ENCODE assay signal across 12 cellular contexts in genomic region chr11:30206249-30206996, GRCh38. TPM values are rescaled to one million over a fixed set of nuclear protein-coding genes. Genes with fewer than 3 reads are reported as not detected.
DNase-seq lines count a peak whose midpoint lies in the region; ATAC-seq and TF ChIP-seq lines count a peak whose summit lies in the region.
"Had no signal": no experiment of that assay in that cellular context is flagged by ENCODE, and none has a peak within 500 bp of the region (broad histone marks: within the 10 kb centered on the region; RNA-seq: fewer than 3 reads in every experiment).

No MANE protein-coding gene starts in this region.

- no peak for TF ChIP-seq CTCF in GM12864 (IDR thresholded peaks at IDR 0.05; ENCODE audit: low read depth, low read length, missing control alignments)
- TF ChIP-seq CTCF in MCF 10A (IDR thresholded peaks at IDR 0.05; ENCODE audit: unreplicated experiment): no peak

- CTCF ChIA-PET in MCF 10A (lab: Yijun Ruan, JAX): interaction anchor here (1.1 kb wide), 1 partner anchor 10 kb away, joined by 4 read pairs; no protein-coding TSS in a partner anchor

- POLR2A ChIA-PET in MCF 10A (lab: Yijun Ruan, JAX): interaction anchor here (0.6 kb wide), 1 partner anchor 102 kb away, joined by 3 read pairs; no protein-coding TSS in a partner anchor

- no peak overlapping the region for H3K4me3 Mint-ChIP-seq in activated T-helper 17 cell treated with anti-CD3 and anti-CD28 coated beads, Interleukin-2, amount 50 U/mL, for 72 hours
- no peak overlapping the region for H3K4me3 Mint-ChIP-seq in MCF 10A (ENCODE audit: unreplicated experiment)

- no peaks in the 10 kb centered on the region for H3K36me3 Mint-ChIP-seq in activated T-helper 17 cell treated with anti-CD3 and anti-CD28 coated beads, Interleukin-2, amount 50 U/mL, for 72 hours (ENCODE audit: low read depth)
- no peaks in the 10 kb centered on the region for H3K36me3 Mint-ChIP-seq in MCF 10A (ENCODE audit: insufficient read depth, unreplicated experiment)

- ATAC-seq in GM19324 (IDR thresholded peaks at IDR 0.05; ENCODE audit: low FRiP score, unreplicated experiment): peak; percentile 90
- peak; percentile 91 for ATAC-seq in HG02678 (IDR thresholded peaks at IDR 0.05; ENCODE audit: unreplicated experiment)
- ATAC-seq in HG03442 (IDR thresholded peaks at IDR 0.05; ENCODE audit: unreplicated experiment): peak; percentile 84
- ATAC-seq in left colon: no peak
- ATAC-seq in activated T-helper 17 cell treated with anti-CD3 and anti-CD28 coated beads, Interleukin-2, amount 50 U/mL, for 72 hours (replicated peaks): no peak
- ATAC-seq: heart right ventricle had no signal

- no TSS peak for BruUV-seq in MCF 10A (replicated peaks; lab: Mats Ljungman, UMichigan)

- H3K27ac Mint-ChIP-seq in activated T-helper 17 cell treated with anti-CD3 and anti-CD28 coated beads, Interleukin-2, amount 50 U/mL, for 72 hours: no peak overlapping the region
- H3K27ac Mint-ChIP-seq in MCF 10A (ENCODE audit: low read depth, unreplicated experiment): no peak overlapping the region

- no peak overlapping the region; the same call in 1 of the 2 replicates for H3K4me3 ChIP-seq in GM12864 (ENCODE audit: low read depth, low read length)
- H3K4me3 ChIP-seq: heart right ventricle had no signal

- no peaks in the 10 kb centered on the region for H3K4me1 Mint-ChIP-seq in activated T-helper 17 cell treated with anti-CD3 and anti-CD28 coated beads, Interleukin-2, amount 50 U/mL, for 72 hours
- H3K4me1 Mint-ChIP-seq in MCF 10A (ENCODE audit: insufficient read depth, unreplicated experiment): no peaks in the 10 kb centered on the region

- H3K27me3 Mint-ChIP-seq in activated T-helper 17 cell treated with anti-CD3 and anti-CD28 coated beads, Interleukin-2, amount 50 U/mL, for 72 hours: peaks cover 3% of the 10 kb centered on the region
- H3K27me3 Mint-ChIP-seq in MCF 10A (ENCODE audit: insufficient read depth, unreplicated experiment): no peaks in the 10 kb centered on the region

- no peaks in the 10 kb centered on the region for H3K9me3 Mint-ChIP-seq in activated T-helper 17 cell treated with anti-CD3 and anti-CD28 coated beads, Interleukin-2, amount 50 U/mL, for 72 hours
- H3K9me3 Mint-ChIP-seq in MCF 10A (ENCODE audit: unreplicated experiment): no peaks in the 10 kb centered on the region

- intact Hi-C loops in left colon (cut with DNase I, micrococcal nuclease): no loop called here
- intact Hi-C loops in MCF 10A (cut with micrococcal nuclease): no loop called here

- DNase-seq in GM12864 (ENCODE audit: low read depth) (peak; percentile 42), left colon (no peak), cortex of kidney (lab: John Stamatoyannopoulos, UW) (no peak), MCF 10A (ENCODE audit: unreplicated experiment) (no peak)
- DNase-seq: activated CD4-positive, alpha-beta T cell treated with anti-CD3 and anti-CD28 coated beads for 4 hours; heart right ventricle; midbrain; SIG-M5 had no signal

RNA-seq across cellular contexts. Expression of gene FSHB, which starts 24.4 kb away (rescaled TPM):
- total RNA-seq in left colon (not detected), MCF 10A (2022) (not detected in 2 replicates)
- not detected for total RNA-seq in activated T-helper 17 cell treated with anti-CD3 and anti-CD28 coated beads, Interleukin-2, amount 50 U/mL, for 72 hours
- total RNA-seq: heart right ventricle had no signal

Comparison
In these comparisons a context has a peak if more than half of its experiments do, and no peak if none do; other contexts are left out.
1. ATAC-seq: peak in GM19324 (single experiment), HG02678 (single experiment) and HG03442 (single experiment); none in left colon (single experiment) and activated T-helper 17 cell treated with anti-CD3 and anti-CD28 coated beads, Interleukin-2, amount 50 U/mL, for 72 hours (single experiment).